In genomic region chr2:56464066-56464465, GRCh38 we compare ENCODE assay signal across 34 cellular contexts.
"Had no signal": no experiment of that assay in that cellular context is flagged by ENCODE, and none has a peak within 500 bp of the region (broad histone marks: within the 10 kb centered on the region; RNA-seq: fewer than 3 reads in every experiment).

No MANE protein-coding gene starts in this region.

- H3K4me3 ChIP-seq: coronary artery, dorsolateral prefrontal cortex, esophagus muscularis mucosa, gastrocnemius medialis, heart left ventricle had no signal

- H3K27ac Mint-ChIP-seq: activated CD4-positive, alpha-beta memory T cell treated with anti-CD3 and anti-CD28 coated beads, Interleukin-2, amount 10 ng/mL, durations not matched to agents 7 days and 5 days; activated CD4-positive, alpha-beta T cell treated with anti-CD3 and anti-CD28 coated beads for 36 hours; activated CD4-positive, alpha-beta T cell treated with anti-CD3 and anti-CD28 coated beads, Interleukin-2, amount 10 ng/mL, durations not matched to agents 7 days and 5 days; activated naive CD4-positive, alpha-beta T cell treated with anti-CD3 and anti-CD28 coated beads, Interleukin-2, amount 10 ng/mL, durations not matched to agents 7 days and 5 days; activated naive CD4-positive, alpha-beta T cell treated with anti-CD3 and anti-CD28 coated beads, Interleukin-2, amount 50 U/mL, for 72 hours; activated naive CD8-positive, alpha-beta T cell treated with anti-CD3 and anti-CD28 coated beads, Interleukin-2, amount 10 ng/mL, durations not matched to agents 7 days and 5 days; activated T-cell treated with anti-CD3 and anti-CD28 coated beads, Interleukin-2, amount 50 U/mL, for 24 hours; activated T-cell treated with anti-CD3 and anti-CD28 coated beads, Interleukin-2, amount 50 U/mL, for 72 hours; dendritic cell treated with granulocyte-macrophage colony-stimulating factor and Interleukin-4, amounts not matched to agents 40 ng/mL and 50 ng/mL, for 4 days; endodermal cell; T-helper 17 cell; T-helper 2 cell treated with Interferon-gamma antibody and Interleukin-4, amounts not matched to agents 5 μg/mL and 100 μg/mL, for 36 hours had no signal

- H3K27me3 Mint-ChIP-seq: activated CD4-positive, alpha-beta memory T cell treated with anti-CD3 and anti-CD28 coated beads, Interleukin-2, amount 10 ng/mL, durations not matched to agents 7 days and 5 days; activated CD4-positive, alpha-beta T cell treated with anti-CD3 and anti-CD28 coated beads for 36 hours; activated CD4-positive, alpha-beta T cell treated with anti-CD3 and anti-CD28 coated beads, Interleukin-2, amount 10 ng/mL, durations not matched to agents 7 days and 5 days; activated naive CD4-positive, alpha-beta T cell treated with anti-CD3 and anti-CD28 coated beads, Interleukin-2, amount 10 ng/mL, durations not matched to agents 7 days and 5 days; activated naive CD8-positive, alpha-beta T cell treated with anti-CD3 and anti-CD28 coated beads, Interleukin-2, amount 10 ng/mL, durations not matched to agents 7 days and 5 days; activated T-cell treated with anti-CD3 and anti-CD28 coated beads, Interleukin-2, amount 50 U/mL, for 24 hours; central memory CD8-positive, alpha-beta T cell; dendritic cell treated with granulocyte-macrophage colony-stimulating factor and Interleukin-4, amounts not matched to agents 40 ng/mL and 50 ng/mL, for 4 days; T-helper 17 cell had no signal

- H3K4me3 Mint-ChIP-seq: activated CD4-positive, alpha-beta memory T cell treated with anti-CD3 and anti-CD28 coated beads, Interleukin-2, amount 10 ng/mL, durations not matched to agents 7 days and 5 days; activated CD4-positive, alpha-beta T cell treated with anti-CD3 and anti-CD28 coated beads for 36 hours; activated CD4-positive, alpha-beta T cell treated with anti-CD3 and anti-CD28 coated beads, Interleukin-2, amount 10 ng/mL, durations not matched to agents 7 days and 5 days; activated naive CD4-positive, alpha-beta T cell treated with anti-CD3 and anti-CD28 coated beads, Interleukin-2, amount 10 ng/mL, durations not matched to agents 7 days and 5 days; activated naive CD8-positive, alpha-beta T cell treated with anti-CD3 and anti-CD28 coated beads, Interleukin-2, amount 10 ng/mL, durations not matched to agents 7 days and 5 days; activated T-cell treated with anti-CD3 and anti-CD28 coated beads, Interleukin-2, amount 50 U/mL, for 24 hours; activated T-cell treated with anti-CD3 and anti-CD28 coated beads, Interleukin-2, amount 50 U/mL, for 72 hours; central memory CD8-positive, alpha-beta T cell; dendritic cell treated with granulocyte-macrophage colony-stimulating factor and Interleukin-4, amounts not matched to agents 40 ng/mL and 50 ng/mL, for 4 days; endodermal cell; T-helper 17 cell; T-helper 2 cell treated with Interferon-gamma antibody and Interleukin-4, amounts not matched to agents 5 μg/mL and 100 μg/mL, for 36 hours had no signal

- ATAC-seq: activated CD4-positive, alpha-beta T cell treated with anti-CD3 and anti-CD28 coated beads for 36 hours; activated naive CD4-positive, alpha-beta T cell treated with anti-CD3 and anti-CD28 coated beads, Interleukin-2, amount 50 U/mL, for 72 hours; activated T-cell treated with anti-CD3 and anti-CD28 coated beads, Interleukin-2, amount 50 U/mL, for 72 hours; foreskin keratinocyte; gastrocnemius medialis; heart left ventricle; T-helper 17 cell had no signal

- H3K4me1 Mint-ChIP-seq: activated CD4-positive, alpha-beta memory T cell treated with anti-CD3 and anti-CD28 coated beads, Interleukin-2, amount 10 ng/mL, durations not matched to agents 7 days and 5 days; activated CD4-positive, alpha-beta T cell treated with anti-CD3 and anti-CD28 coated beads for 36 hours; activated CD4-positive, alpha-beta T cell treated with anti-CD3 and anti-CD28 coated beads, Interleukin-2, amount 10 ng/mL, durations not matched to agents 7 days and 5 days; activated naive CD4-positive, alpha-beta T cell treated with anti-CD3 and anti-CD28 coated beads, Interleukin-2, amount 10 ng/mL, durations not matched to agents 7 days and 5 days; activated naive CD8-positive, alpha-beta T cell treated with anti-CD3 and anti-CD28 coated beads, Interleukin-2, amount 10 ng/mL, durations not matched to agents 7 days and 5 days; central memory CD8-positive, alpha-beta T cell; endodermal cell; T-helper 17 cell had no signal

- H3K9me3 ChIP-seq: gastrocnemius medialis, heart left ventricle had no signal

- H3K4me1 ChIP-seq: esophagus muscularis mucosa, foreskin keratinocyte, gastrocnemius medialis, heart left ventricle had no signal

- H3K27me3 ChIP-seq: brain microvascular endothelial cell, dorsolateral prefrontal cortex, foreskin keratinocyte, gastrocnemius medialis, heart left ventricle had no signal

- H3K36me3 Mint-ChIP-seq: activated naive CD4-positive, alpha-beta T cell treated with anti-CD3 and anti-CD28 coated beads, Interleukin-2, amount 10 ng/mL, durations not matched to agents 7 days and 5 days; activated naive CD4-positive, alpha-beta T cell treated with anti-CD3 and anti-CD28 coated beads, Interleukin-2, amount 50 U/mL, for 72 hours; activated naive CD8-positive, alpha-beta T cell treated with anti-CD3 and anti-CD28 coated beads, Interleukin-2, amount 10 ng/mL, durations not matched to agents 7 days and 5 days had no signal

- DNase-seq: activated CD4-positive, alpha-beta memory T cell treated with anti-CD3 and anti-CD28 coated beads, Interleukin-2, amount 10 ng/mL, durations not matched to agents 7 days and 5 days; activated CD4-positive, alpha-beta T cell treated with anti-CD3 and anti-CD28 coated beads for 36 hours; activated CD4-positive, alpha-beta T cell treated with anti-CD3 and anti-CD28 coated beads, Interleukin-2, amount 10 ng/mL, durations not matched to agents 7 days and 5 days; activated CD4-positive, alpha-beta T cell treated with anti-CD3 and anti-CD28 coated beads, Interleukin-2, amount 50 U/mL, for 4 hours; activated CD4-positive, CD25-positive, alpha-beta regulatory T cell; activated CD4-positive, CD25-positive, alpha-beta regulatory T cell treated with anti-CD3 and anti-CD28 coated beads, Interleukin-2, amount 50 U/mL, for 72 hours; activated CD8-positive, alpha-beta memory T cell treated with anti-CD3 and anti-CD28 coated beads, Interleukin-2, amount 50 U/mL, for 48 hours; activated gamma-delta T cell; activated naive CD4-positive, alpha-beta T cell; activated naive CD4-positive, alpha-beta T cell treated with anti-CD3 and anti-CD28 coated beads, Interleukin-2, amount 10 ng/mL, durations not matched to agents 7 days and 5 days; activated naive CD8-positive, alpha-beta T cell treated with anti-CD3 and anti-CD28 coated beads, Interleukin-2, amount 10 ng/mL, durations not matched to agents 7 days and 5 days; activated T-cell treated with anti-CD3 and anti-CD28 coated beads for 4 hours; activated T-cell treated with anti-CD3 and anti-CD28 coated beads, Interleukin-2, amount 50 U/mL, for 24 hours; activated T-cell treated with anti-CD3 and anti-CD28 coated beads, Interleukin-2, amount 50 U/mL, for 72 hours; amniotic stem cell; anterior cingulate cortex; brain microvascular endothelial cell; dorsolateral prefrontal cortex; effector memory CD4-positive, alpha-beta T cell; endodermal cell; foreskin keratinocyte; gastrocnemius medialis; glutamatergic neuron; heart left ventricle; T-helper 1 cell; T-helper 17 cell; T1000; WERI-Rb-1 had no signal

- H3K9me3 Mint-ChIP-seq: endodermal cell had no signal

- H3K27ac ChIP-seq: brain microvascular endothelial cell, coronary artery, dorsolateral prefrontal cortex, esophagus muscularis mucosa, foreskin keratinocyte, gastrocnemius medialis, heart left ventricle, WERI-Rb-1 had no signal

- H3K36me3 ChIP-seq: brain microvascular endothelial cell, esophagus muscularis mucosa, gastrocnemius medialis, heart left ventricle, WERI-Rb-1 had no signal
